1 cellular context compared by ENCODE assay signal in genomic region chr1:26111530-26112406, GRCh38.
A peak's percentile ranks its signal among the peaks of the same experiment; 100 is the strongest.
TF ChIP-seq lines count a peak whose summit lies in the region.

Gene PDIK1L (plus strand): TSS chr1:26111824. CDS start chr1:26114309, 2,485 bp downstream.

TF ChIP-seq in H1, 55 proteins besides CTCF, POLR2A, EP300 and RAD21:
- no peak for TF ChIP-seq GABPA (IDR thresholded peaks at IDR 0.05; ENCODE audit: borderline replicate concordance, insufficient read depth, low read length)
- no peak for TF ChIP-seq POU5F1 (IDR thresholded peaks at IDR 0.05; ENCODE audit: low read depth, low read length)
- peak; percentile 72 for TF ChIP-seq PHF8 (conservative IDR thresholded peaks at IDR 0.05; ENCODE audit: low read depth, low read length)
- TF ChIP-seq ATF3 (IDR thresholded peaks at IDR 0.05; ENCODE audit: insufficient read depth, low read depth, low read length) = no peak
- TF ChIP-seq HDAC6 (IDR thresholded peaks at IDR 0.05; ENCODE audit: low read depth, low read length) = no peak
- no peak; the same call in 1 of the 2 replicates for TF ChIP-seq CHD1 (IDR thresholded peaks at IDR 0.05; ENCODE audit: low read depth, low read length)
- peak; percentile 49 for TF ChIP-seq TAF1 (IDR thresholded peaks at IDR 0.05; ENCODE audit: low read depth, low read length)
- peak; percentile 69 to 80; a peak in 2 of 4 replicates for TF ChIP-seq SIN3A (conservative IDR thresholded peaks at IDR 0.05 in 1 of 2, IDR thresholded peaks at IDR 0.05 in 1 of 2; ENCODE audit: low read depth in 1 of 2, low read length in 2 of 2)
- no peak for TF ChIP-seq NANOG (IDR thresholded peaks at IDR 0.05; ENCODE audit: insufficient read depth, low read depth, low read length, poor library complexity, severe bottlenecking)
- no peak for TF ChIP-seq GTF2F1 (IDR thresholded peaks at IDR 0.05; ENCODE audit: borderline replicate concordance, low read depth, low read length)
- TF ChIP-seq JUN (IDR thresholded peaks at IDR 0.05; ENCODE audit: low read depth, low read length) = no peak
- TF ChIP-seq CHD2 (IDR thresholded peaks at IDR 0.05; ENCODE audit: low read length) = no peak; the same call in 1 of the 2 replicates
- no peak for TF ChIP-seq JUND (IDR thresholded peaks at IDR 0.05; ENCODE audit: low read length)
- TF ChIP-seq YY1 (IDR thresholded peaks at IDR 0.05; ENCODE audit: low read depth, low read length) = peak; percentile 96
- peak; percentile 68 for TF ChIP-seq SAP30 (IDR thresholded peaks at IDR 0.05; ENCODE audit: insufficient read depth, insufficient replicate concordance, low read length)
- no peak for TF ChIP-seq ATF2 (IDR thresholded peaks at IDR 0.05; ENCODE audit: low read length)
- TF ChIP-seq SP2 (IDR thresholded peaks at IDR 0.05; ENCODE audit: low read length) = no peak
- TF ChIP-seq EGR1 (IDR thresholded peaks at IDR 0.05; ENCODE audit: borderline replicate concordance, low read depth, low read length) = no peak
- TF ChIP-seq KDM5A (IDR thresholded peaks at IDR 0.05; ENCODE audit: low read length) = no peak; the same call in 1 of the 2 replicates
- peak; percentile 64; the same call in 1 of the 2 replicates for TF ChIP-seq RBBP5 (IDR thresholded peaks at IDR 0.05; ENCODE audit: borderline replicate concordance, low read depth, low read length)
- peak; percentile 65 for TF ChIP-seq MAX (IDR thresholded peaks at IDR 0.05)
- no peak for TF ChIP-seq TCF12 (IDR thresholded peaks at IDR 0.05; ENCODE audit: low read depth, low read length)
- no peak for TF ChIP-seq BACH1 (IDR thresholded peaks at IDR 0.05; ENCODE audit: low read length)
- TF ChIP-seq ASH2L (IDR thresholded peaks at IDR 0.05; ENCODE audit: low read length) = peak; percentile 84
- TF ChIP-seq SIX5 (IDR thresholded peaks at IDR 0.05; ENCODE audit: low read depth, low read length) = no peak
- TF ChIP-seq CBX5 (IDR thresholded peaks at IDR 0.05; ENCODE audit: low read depth, low read length) = no peak
- no peak for TF ChIP-seq BCL11A (IDR thresholded peaks at IDR 0.05; ENCODE audit: low read depth in 2 of 2, low read length in 2 of 2)
- peak; percentile 14 for TF ChIP-seq KDM4A (IDR thresholded peaks at IDR 0.05; ENCODE audit: low read depth, low read length, severe bottlenecking)
- no peak for TF ChIP-seq FOSL1 (IDR thresholded peaks at IDR 0.05; ENCODE audit: insufficient read depth, low read depth, low read length)
- TF ChIP-seq EZH2 (IDR thresholded peaks at IDR 0.05; ENCODE audit: low read depth, low read length, severe bottlenecking) = no peak
- TF ChIP-seq SP1 (IDR thresholded peaks at IDR 0.05; ENCODE audit: low read depth, low read length) = 0 out of 2 replicates have a peak, but pooled peaks have one; percentile 66
- TF ChIP-seq ZNF274 (IDR thresholded peaks at IDR 0.05; ENCODE audit: borderline replicate concordance, extremely low read depth, low read length) = no peak
- TF ChIP-seq HDAC2 (IDR thresholded peaks at IDR 0.05; ENCODE audit: borderline replicate concordance in 1 of 2, low read depth in 2 of 2, low read length in 2 of 2) = 0 out of 4 replicates have a peak, but pooled peaks of 1 of the 2 experiments have one; percentile 38
- 0 out of 2 replicates have a peak, but pooled peaks have one; percentile 63 for TF ChIP-seq SP4 (IDR thresholded peaks at IDR 0.05; ENCODE audit: low read length)
- peak; percentile 39; the same call in 1 of the 2 replicates for TF ChIP-seq TBP (IDR thresholded peaks at IDR 0.05; ENCODE audit: low read depth, low read length)
- TF ChIP-seq USF2 (IDR thresholded peaks at IDR 0.05; ENCODE audit: low read length) = peak; percentile 27; the same call in 1 of the 2 replicates
- no peak for TF ChIP-seq BRCA1 (IDR thresholded peaks at IDR 0.05; ENCODE audit: low read depth, low read length)
- no peak for TF ChIP-seq RNF2 (IDR thresholded peaks at IDR 0.05; ENCODE audit: borderline replicate concordance, low read depth, low read length, missing control alignments, poor library complexity, severe bottlenecking)
- TF ChIP-seq CHD7 (IDR thresholded peaks at IDR 0.05; ENCODE audit: insufficient replicate concordance, low read length) = no peak
- no peak for TF ChIP-seq SUZ12 (IDR thresholded peaks at IDR 0.05; ENCODE audit: low read length)
- no peak for TF ChIP-seq CBX8 (IDR thresholded peaks at IDR 0.05; ENCODE audit: borderline replicate concordance, low read depth, low read length)
- TF ChIP-seq TEAD4 (IDR thresholded peaks at IDR 0.05; ENCODE audit: low read depth, low read length) = no peak
- TF ChIP-seq CEBPB (IDR thresholded peaks at IDR 0.05; ENCODE audit: low read depth, low read length) = no peak; the same call in 1 of the 2 replicates
- peak; percentile 81 for TF ChIP-seq E2F6 (IDR thresholded peaks at IDR 0.05)
- 0 out of 2 replicates have a peak, but pooled peaks have one; percentile 43 for TF ChIP-seq CREB1 (IDR thresholded peaks at IDR 0.05)
- TF ChIP-seq SIRT6 (IDR thresholded peaks at IDR 0.05; ENCODE audit: low read length) = no peak
- no peak for TF ChIP-seq CTBP2 (IDR thresholded peaks at IDR 0.05; ENCODE audit: borderline replicate concordance, insufficient read depth, insufficient read length, low read length)
- TF ChIP-seq KDM1A (IDR thresholded peaks at IDR 0.05; ENCODE audit: borderline replicate concordance, low read length) = no peak
- no peak for TF ChIP-seq SRF (IDR thresholded peaks at IDR 0.05; ENCODE audit: low read depth, low read length)
- TF ChIP-seq NRF1 (IDR thresholded peaks at IDR 0.05; ENCODE audit: low read depth, low read length) = no peak
- no peak for TF ChIP-seq RXRA (IDR thresholded peaks at IDR 0.05; ENCODE audit: insufficient read depth, low read depth, low read length)
- peak; percentile 55 for TF ChIP-seq POLR2AphosphoS5 (IDR thresholded peaks at IDR 0.05; ENCODE audit: low read depth, low read length)
- no peak for TF ChIP-seq MAFK (IDR thresholded peaks at IDR 0.05; ENCODE audit: low read depth, low read length)
- TF ChIP-seq RFX5 (IDR thresholded peaks at IDR 0.05; ENCODE audit: borderline replicate concordance, low read depth, low read length) = no peak
- TF ChIP-seq TAF7 (optimal IDR thresholded peaks at IDR 0.05; ENCODE audit: borderline replicate concordance, low read depth, low read length) = no peak
